ENCODE assay signal across 1 cellular context in genomic region chr4:152572417-152573086, GRCh38.
TF ChIP-seq lines count a peak whose summit lies in the region.

No MANE protein-coding gene starts in this region.

TF ChIP-seq in GM12878, 131 proteins besides CTCF, POLR2A, EP300 and RAD21 (continued from another document and continues in another):
- TF ChIP-seq USF1 (IDR thresholded peaks at IDR 0.05; ENCODE audit: borderline replicate concordance, extremely low read length, insufficient read depth, low read depth, low read length), result no peak
- TF ChIP-seq TAF1 (IDR thresholded peaks at IDR 0.05; ENCODE audit: borderline replicate concordance, low read depth, low read length), result no peak
- no peak for TF ChIP-seq KAT2A (conservative IDR thresholded peaks at IDR 0.05; ENCODE audit: control insufficient read depth, low read depth, low read length)
- TF ChIP-seq CHD1 (IDR thresholded peaks at IDR 0.05; ENCODE audit: low read depth, low read length), result no peak
- no peak for TF ChIP-seq CHD2 (IDR thresholded peaks at IDR 0.05; ENCODE audit: borderline replicate concordance, low read depth, low read length)
- TF ChIP-seq SMAD5 (IDR thresholded peaks at IDR 0.05; ENCODE audit: low read depth), result no peak
- no peak for TF ChIP-seq ZBED1 (IDR thresholded peaks at IDR 0.05; ENCODE audit: borderline replicate concordance)
- TF ChIP-seq SRF (IDR thresholded peaks at IDR 0.05; ENCODE audit: low read depth in 2 of 2, low read length in 2 of 2), result no peak
- TF ChIP-seq, protein P1, sequence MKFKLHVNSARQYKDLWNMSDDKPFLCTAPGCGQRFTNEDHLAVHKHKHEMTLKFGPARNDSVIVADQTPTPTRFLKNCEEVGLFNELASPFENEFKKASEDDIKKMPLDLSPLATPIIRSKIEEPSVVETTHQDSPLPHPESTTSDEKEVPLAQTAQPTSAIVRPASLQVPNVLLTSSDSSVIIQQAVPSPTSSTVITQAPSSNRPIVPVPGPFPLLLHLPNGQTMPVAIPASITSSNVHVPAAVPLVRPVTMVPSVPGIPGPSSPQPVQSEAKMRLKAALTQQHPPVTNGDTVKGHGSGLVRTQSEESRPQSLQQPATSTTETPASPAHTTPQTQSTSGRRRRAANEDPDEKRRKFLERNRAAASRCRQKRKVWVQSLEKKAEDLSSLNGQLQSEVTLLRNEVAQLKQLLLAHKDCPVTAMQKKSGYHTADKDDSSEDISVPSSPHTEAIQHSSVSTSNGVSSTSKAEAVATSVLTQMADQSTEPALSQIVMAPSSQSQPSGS (IDR thresholded peaks at IDR 0.05; ENCODE audit: low read length), result peak; percentile 53; the same call in 1 of the 2 replicates
- no peak for TF ChIP-seq PML (IDR thresholded peaks at IDR 0.05; ENCODE audit: low read length)
- no peak for TF ChIP-seq SIN3A (IDR thresholded peaks at IDR 0.05; ENCODE audit: low read depth, low read length)
- TF ChIP-seq, protein P2, sequence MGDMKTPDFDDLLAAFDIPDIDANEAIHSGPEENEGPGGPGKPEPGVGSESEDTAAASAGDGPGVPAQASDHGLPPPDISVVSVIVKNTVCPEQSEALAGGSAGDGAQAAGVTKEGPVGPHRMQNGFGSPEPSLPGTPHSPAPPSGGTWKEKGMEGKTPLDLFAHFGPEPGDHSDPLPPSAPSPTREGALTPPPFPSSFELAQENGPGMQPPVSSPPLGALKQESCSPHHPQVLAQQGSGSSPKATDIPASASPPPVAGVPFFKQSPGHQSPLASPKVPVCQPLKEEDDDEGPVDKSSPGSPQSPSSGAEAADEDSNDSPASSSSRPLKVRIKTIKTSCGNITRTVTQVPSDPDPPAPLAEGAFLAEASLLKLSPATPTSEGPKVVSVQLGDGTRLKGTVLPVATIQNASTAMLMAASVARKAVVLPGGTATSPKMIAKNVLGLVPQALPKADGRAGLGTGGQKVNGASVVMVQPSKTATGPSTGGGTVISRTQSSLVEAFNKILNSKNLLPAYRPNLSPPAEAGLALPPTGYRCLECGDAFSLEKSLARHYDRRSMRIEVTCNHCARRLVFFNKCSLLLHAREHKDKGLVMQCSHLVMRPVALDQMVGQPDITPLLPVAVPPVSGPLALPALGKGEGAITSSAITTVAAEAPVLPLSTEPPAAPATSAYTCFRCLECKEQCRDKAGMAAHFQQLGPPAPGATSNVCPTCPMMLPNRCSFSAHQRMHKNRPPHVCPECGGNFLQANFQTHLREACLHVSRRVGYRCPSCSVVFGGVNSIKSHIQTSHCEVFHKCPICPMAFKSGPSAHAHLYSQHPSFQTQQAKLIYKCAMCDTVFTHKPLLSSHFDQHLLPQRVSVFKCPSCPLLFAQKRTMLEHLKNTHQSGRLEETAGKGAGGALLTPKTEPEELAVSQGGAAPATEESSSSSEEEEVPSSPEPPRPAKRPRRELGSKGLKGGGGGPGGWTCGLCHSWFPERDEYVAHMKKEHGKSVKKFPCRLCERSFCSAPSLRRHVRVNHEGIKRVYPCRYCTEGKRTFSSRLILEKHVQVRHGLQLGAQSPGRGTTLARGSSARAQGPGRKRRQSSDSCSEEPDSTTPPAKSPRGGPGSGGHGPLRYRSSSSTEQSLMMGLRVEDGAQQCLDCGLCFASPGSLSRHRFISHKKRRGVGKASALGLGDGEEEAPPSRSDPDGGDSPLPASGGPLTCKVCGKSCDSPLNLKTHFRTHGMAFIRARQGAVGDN (IDR thresholded peaks at IDR 0.05), result 0 out of 2 replicates have a peak, but pooled peaks have one; percentile 22
- peak; percentile 45; the same call in 1 of the 2 replicates for TF ChIP-seq BMI1 (IDR thresholded peaks at IDR 0.05; ENCODE audit: borderline replicate concordance)
- no peak for TF ChIP-seq CUX1 (IDR thresholded peaks at IDR 0.05; ENCODE audit: insufficient replicate concordance, low read depth, low read length)
- TF ChIP-seq SREBF2 (IDR thresholded peaks at IDR 0.05; ENCODE audit: low read length), result no peak
- no peak for TF ChIP-seq MTA3 (IDR thresholded peaks at IDR 0.05; ENCODE audit: borderline replicate concordance, low read length)
- no peak for TF ChIP-seq CREB1 (IDR thresholded peaks at IDR 0.05; ENCODE audit: low read depth)
- TF ChIP-seq, protein P3, sequence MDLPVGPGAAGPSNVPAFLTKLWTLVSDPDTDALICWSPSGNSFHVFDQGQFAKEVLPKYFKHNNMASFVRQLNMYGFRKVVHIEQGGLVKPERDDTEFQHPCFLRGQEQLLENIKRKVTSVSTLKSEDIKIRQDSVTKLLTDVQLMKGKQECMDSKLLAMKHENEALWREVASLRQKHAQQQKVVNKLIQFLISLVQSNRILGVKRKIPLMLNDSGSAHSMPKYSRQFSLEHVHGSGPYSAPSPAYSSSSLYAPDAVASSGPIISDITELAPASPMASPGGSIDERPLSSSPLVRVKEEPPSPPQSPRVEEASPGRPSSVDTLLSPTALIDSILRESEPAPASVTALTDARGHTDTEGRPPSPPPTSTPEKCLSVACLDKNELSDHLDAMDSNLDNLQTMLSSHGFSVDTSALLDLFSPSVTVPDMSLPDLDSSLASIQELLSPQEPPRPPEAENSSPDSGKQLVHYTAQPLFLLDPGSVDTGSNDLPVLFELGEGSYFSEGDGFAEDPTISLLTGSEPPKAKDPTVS (IDR thresholded peaks at IDR 0.05; ENCODE audit: low read depth, low read length), result no peak
- TF ChIP-seq E2F8 (IDR thresholded peaks at IDR 0.05; ENCODE audit: low read depth, partially characterized antibody), result no peak
- TF ChIP-seq, protein P4, sequence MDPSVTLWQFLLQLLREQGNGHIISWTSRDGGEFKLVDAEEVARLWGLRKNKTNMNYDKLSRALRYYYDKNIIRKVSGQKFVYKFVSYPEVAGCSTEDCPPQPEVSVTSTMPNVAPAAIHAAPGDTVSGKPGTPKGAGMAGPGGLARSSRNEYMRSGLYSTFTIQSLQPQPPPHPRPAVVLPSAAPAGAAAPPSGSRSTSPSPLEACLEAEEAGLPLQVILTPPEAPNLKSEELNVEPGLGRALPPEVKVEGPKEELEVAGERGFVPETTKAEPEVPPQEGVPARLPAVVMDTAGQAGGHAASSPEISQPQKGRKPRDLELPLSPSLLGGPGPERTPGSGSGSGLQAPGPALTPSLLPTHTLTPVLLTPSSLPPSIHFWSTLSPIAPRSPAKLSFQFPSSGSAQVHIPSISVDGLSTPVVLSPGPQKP (IDR thresholded peaks at IDR 0.05; ENCODE audit: low read depth, low read length), result no peak
- TF ChIP-seq ZSCAN29 (IDR thresholded peaks at IDR 0.05), result no peak
- TF ChIP-seq SP1 (IDR thresholded peaks at IDR 0.05; ENCODE audit: low read depth, low read length), result no peak
- TF ChIP-seq CBFB (IDR thresholded peaks at IDR 0.05; ENCODE audit: low read depth), result 0 out of 2 replicates have a peak, but pooled peaks have one; percentile 42
- TF ChIP-seq SIX5 (IDR thresholded peaks at IDR 0.05; ENCODE audit: low read depth, low read length, severe bottlenecking), result no peak
- TF ChIP-seq, protein P5, sequence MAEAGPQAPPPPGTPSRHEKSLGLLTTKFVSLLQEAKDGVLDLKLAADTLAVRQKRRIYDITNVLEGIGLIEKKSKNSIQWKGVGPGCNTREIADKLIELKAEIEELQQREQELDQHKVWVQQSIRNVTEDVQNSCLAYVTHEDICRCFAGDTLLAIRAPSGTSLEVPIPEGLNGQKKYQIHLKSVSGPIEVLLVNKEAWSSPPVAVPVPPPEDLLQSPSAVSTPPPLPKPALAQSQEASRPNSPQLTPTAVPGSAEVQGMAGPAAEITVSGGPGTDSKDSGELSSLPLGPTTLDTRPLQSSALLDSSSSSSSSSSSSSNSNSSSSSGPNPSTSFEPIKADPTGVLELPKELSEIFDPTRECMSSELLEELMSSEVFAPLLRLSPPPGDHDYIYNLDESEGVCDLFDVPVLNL (IDR thresholded peaks at IDR 0.05; ENCODE audit: low read depth, low read length), result no peak
- peak; percentile 41; the same call in 1 of the 2 replicates for TF ChIP-seq SPI1 (IDR thresholded peaks at IDR 0.05; ENCODE audit: borderline replicate concordance, insufficient read depth, low read depth, low read length)
- no peak for TF ChIP-seq YBX1 (IDR thresholded peaks at IDR 0.05)
- TF ChIP-seq IRF3 (IDR thresholded peaks at IDR 0.05), result no peak
- peak in 1 of 2 experiments; percentile 65; a peak in 2 of 4 replicates for TF ChIP-seq BHLHE40 (IDR thresholded peaks at IDR 0.05; ENCODE audit: borderline replicate concordance in 1 of 2, low read depth in 2 of 2, low read length in 1 of 2)
- TF ChIP-seq, protein P6, sequence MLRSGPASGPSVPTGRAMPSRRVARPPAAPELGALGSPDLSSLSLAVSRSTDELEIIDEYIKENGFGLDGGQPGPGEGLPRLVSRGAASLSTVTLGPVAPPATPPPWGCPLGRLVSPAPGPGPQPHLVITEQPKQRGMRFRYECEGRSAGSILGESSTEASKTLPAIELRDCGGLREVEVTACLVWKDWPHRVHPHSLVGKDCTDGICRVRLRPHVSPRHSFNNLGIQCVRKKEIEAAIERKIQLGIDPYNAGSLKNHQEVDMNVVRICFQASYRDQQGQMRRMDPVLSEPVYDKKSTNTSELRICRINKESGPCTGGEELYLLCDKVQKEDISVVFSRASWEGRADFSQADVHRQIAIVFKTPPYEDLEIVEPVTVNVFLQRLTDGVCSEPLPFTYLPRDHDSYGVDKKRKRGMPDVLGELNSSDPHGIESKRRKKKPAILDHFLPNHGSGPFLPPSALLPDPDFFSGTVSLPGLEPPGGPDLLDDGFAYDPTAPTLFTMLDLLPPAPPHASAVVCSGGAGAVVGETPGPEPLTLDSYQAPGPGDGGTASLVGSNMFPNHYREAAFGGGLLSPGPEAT (IDR thresholded peaks at IDR 0.05; ENCODE audit: low read depth), result peak; percentile 61; the same call in 1 of the 2 replicates
- TF ChIP-seq RB1 (IDR thresholded peaks at IDR 0.05; ENCODE audit: borderline replicate concordance), result no peak
- no peak for TF ChIP-seq ESRRA (IDR thresholded peaks at IDR 0.05; ENCODE audit: low read length)
- TF ChIP-seq JUNB (IDR thresholded peaks at IDR 0.05), result no peak
- TF ChIP-seq ETV6 (conservative IDR thresholded peaks at IDR 0.05 in 1 of 2, IDR thresholded peaks at IDR 0.05 in 1 of 2; ENCODE audit: borderline replicate concordance in 1 of 2, low read depth in 1 of 2), result no peak
- no peak for TF ChIP-seq CBX5 (IDR thresholded peaks at IDR 0.05; ENCODE audit: low read depth)
- TF ChIP-seq CBX3 (IDR thresholded peaks at IDR 0.05; ENCODE audit: borderline replicate concordance, low read depth), result no peak
- no peak for TF ChIP-seq HDGF (IDR thresholded peaks at IDR 0.05)
- no peak for TF ChIP-seq CREM (IDR thresholded peaks at IDR 0.05; ENCODE audit: low read depth)
- no peak for TF ChIP-seq POLR2AphosphoS2 (IDR thresholded peaks at IDR 0.05; ENCODE audit: low read depth, low read length)
